24 cellular contexts compared by ENCODE assay signal in the genomic region with DNA sequence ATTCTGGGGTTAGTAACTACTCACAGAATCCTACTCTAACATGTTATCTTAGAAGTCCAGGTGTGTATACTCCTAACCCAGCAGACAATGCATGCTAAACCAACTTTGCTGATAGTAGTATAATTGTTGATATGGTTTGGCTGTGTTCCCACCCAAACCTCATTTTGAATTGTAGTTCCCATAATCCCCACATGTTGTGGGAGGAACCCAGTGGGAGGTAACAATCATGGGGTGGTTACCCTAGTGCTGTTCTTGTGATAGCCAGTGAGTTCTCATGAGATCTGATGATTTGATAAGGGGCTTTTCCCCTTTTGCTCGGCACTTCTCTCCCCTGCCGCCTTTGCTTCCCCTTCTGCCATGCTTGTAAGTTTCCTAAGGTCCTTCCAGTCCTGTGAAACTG.
"Had no signal": no experiment of that assay in that cellular context is flagged by ENCODE, and none has a peak within 500 bp of the region (broad histone marks: within the 10 kb centered on the region; RNA-seq: fewer than 3 reads in every experiment).

No MANE protein-coding gene starts in this region.

- H3K27me3 Mint-ChIP-seq: activated B cell treated with CpG ODN at 0.5 μM for 24 hours; activated CD4-positive, alpha-beta T cell treated with anti-CD3 and anti-CD28 coated beads for 36 hours; activated CD8-positive, alpha-beta memory T cell treated with anti-CD3 and anti-CD28 coated beads, Interleukin-2, amount 10 ng/mL, durations not matched to agents 7 days and 5 days; activated naive CD8-positive, alpha-beta T cell; naive B cell had no signal

- H3K79me2 ChIP-seq: hepatocyte had no signal

- H3K27me3 ChIP-seq: body of pancreas, gastrocnemius medialis, hepatocyte, pancreas, right atrium auricular region, tibial nerve had no signal

- H3K36me3 Mint-ChIP-seq: activated CD8-positive, alpha-beta memory T cell treated with anti-CD3 and anti-CD28 coated beads, Interleukin-2, amount 10 ng/mL, durations not matched to agents 7 days and 5 days; activated naive CD8-positive, alpha-beta T cell; naive B cell had no signal

- H3K27ac ChIP-seq: body of pancreas, gastrocnemius medialis, hepatocyte, pancreas, tibial nerve had no signal

- DNase-seq: activated B cell treated with CpG ODN at 0.5 μM for 24 hours; activated CD4-positive, alpha-beta T cell treated with anti-CD3 and anti-CD28 coated beads for 36 hours; activated CD8-positive, alpha-beta memory T cell treated with anti-CD3 and anti-CD28 coated beads, Interleukin-2, amount 10 ng/mL, durations not matched to agents 7 days and 5 days; activated CD8-positive, alpha-beta T cell treated with anti-CD3 and anti-CD28 coated beads, Interleukin-2, amount 10 ng/mL, durations not matched to agents 7 days and 5 days; activated naive CD4-positive, alpha-beta T cell; activated T-cell treated with anti-CD3 and anti-CD28 coated beads, Interleukin-2, amount 50 U/mL, for 48 hours; aorta; body of pancreas; dermis blood vessel endothelial cell; effector CD4-positive, alpha-beta T cell; gastrocnemius medialis; glutamatergic neuron; islet precursor cell; left ventricle myocardium inferior; naive B cell; pancreas; stimulated activated naive CD4-positive, alpha-beta T cell treated with Interleukin-2 at 50 U/mL for 16 hours; T-helper 9 cell had no signal

- H2AFZ ChIP-seq: hepatocyte had no signal

- H3K9me3 ChIP-seq: body of pancreas, gastrocnemius medialis, left ventricle myocardium inferior, pancreas, right atrium auricular region, tibial nerve had no signal

- H3K27ac Mint-ChIP-seq: activated B cell treated with CpG ODN at 0.5 μM for 24 hours; activated CD4-positive, alpha-beta T cell treated with anti-CD3 and anti-CD28 coated beads for 36 hours; activated CD8-positive, alpha-beta memory T cell treated with anti-CD3 and anti-CD28 coated beads, Interleukin-2, amount 10 ng/mL, durations not matched to agents 7 days and 5 days; activated CD8-positive, alpha-beta T cell treated with anti-CD3 and anti-CD28 coated beads, Interleukin-2, amount 10 ng/mL, durations not matched to agents 7 days and 5 days; activated naive CD8-positive, alpha-beta T cell; naive B cell; T-helper 1 cell treated with Interleukin-12 subunit alpha and Interleukin-12 subunit beta and Interleukin-4 antibody, amounts not matched to agents 30 μg/mL and 1 μg/mL, for 36 hours had no signal

- H3K36me3 ChIP-seq: gastrocnemius medialis, left ventricle myocardium inferior, pancreas, right atrium auricular region, tibial nerve had no signal

- H3K4me2 ChIP-seq: hepatocyte had no signal

- H3K9me3 Mint-ChIP-seq: activated B cell treated with CpG ODN at 0.5 μM for 24 hours; T-helper 1 cell treated with Interleukin-12 subunit alpha and Interleukin-12 subunit beta and Interleukin-4 antibody, amounts not matched to agents 30 μg/mL and 1 μg/mL, for 36 hours had no signal

- H3K4me3 ChIP-seq: body of pancreas, gastrocnemius medialis, hepatocyte, left ventricle myocardium inferior, lung, pancreas, right atrium auricular region, tibial nerve had no signal

- ATAC-seq: activated CD4-positive, alpha-beta T cell treated with anti-CD3 and anti-CD28 coated beads for 36 hours; activated CD8-positive, alpha-beta memory T cell treated with anti-CD3 and anti-CD28 coated beads, Interleukin-2, amount 10 ng/mL, durations not matched to agents 7 days and 5 days; activated CD8-positive, alpha-beta T cell treated with anti-CD3 and anti-CD28 coated beads, Interleukin-2, amount 10 ng/mL, durations not matched to agents 7 days and 5 days; body of pancreas; gastrocnemius medialis; pancreas had no signal

- H3K4me1 ChIP-seq: body of pancreas, gastrocnemius medialis, pancreas, tibial nerve had no signal

- H3K4me1 Mint-ChIP-seq: activated B cell treated with CpG ODN at 0.5 μM for 24 hours; activated CD4-positive, alpha-beta T cell treated with anti-CD3 and anti-CD28 coated beads for 36 hours; activated CD8-positive, alpha-beta memory T cell treated with anti-CD3 and anti-CD28 coated beads, Interleukin-2, amount 10 ng/mL, durations not matched to agents 7 days and 5 days; naive B cell had no signal

- H3K4me3 Mint-ChIP-seq: activated B cell treated with CpG ODN at 0.5 μM for 24 hours; activated CD4-positive, alpha-beta T cell treated with anti-CD3 and anti-CD28 coated beads for 36 hours; activated CD8-positive, alpha-beta memory T cell treated with anti-CD3 and anti-CD28 coated beads, Interleukin-2, amount 10 ng/mL, durations not matched to agents 7 days and 5 days; activated CD8-positive, alpha-beta T cell treated with anti-CD3 and anti-CD28 coated beads, Interleukin-2, amount 10 ng/mL, durations not matched to agents 7 days and 5 days; activated naive CD8-positive, alpha-beta T cell; naive B cell; T-helper 1 cell treated with Interleukin-12 subunit alpha and Interleukin-12 subunit beta and Interleukin-4 antibody, amounts not matched to agents 30 μg/mL and 1 μg/mL, for 36 hours had no signal
